Comparison of ENCODE assay signal across 2 cellular contexts in the genomic region with DNA sequence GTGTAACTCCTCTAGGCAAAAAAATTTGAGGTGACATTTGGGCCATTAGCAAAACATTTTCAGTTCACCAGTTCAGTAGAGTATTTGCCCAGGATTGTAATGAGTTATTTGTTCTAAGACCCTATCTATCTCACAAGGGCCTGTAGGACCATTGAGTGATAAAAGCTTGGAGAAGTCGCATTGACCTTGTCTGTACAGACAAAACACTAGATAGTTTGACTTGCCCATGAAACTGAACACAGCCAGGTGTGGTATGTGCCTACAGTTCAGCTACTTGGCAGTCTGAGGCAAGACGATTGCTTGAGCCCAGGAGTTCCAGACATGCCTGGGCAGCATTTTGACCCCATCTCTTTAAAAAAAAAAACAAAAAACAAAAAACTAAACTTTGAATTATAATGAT.
A peak's percentile ranks its signal among the peaks of the same experiment; 100 is the strongest.
TF ChIP-seq lines count a peak whose summit lies in the region.

No MANE protein-coding gene starts in this region.

TF ChIP-seq in IMR-90, 13 proteins besides CTCF, POLR2A, EP300 and RAD21:
- TF ChIP-seq NFE2L2 (IDR thresholded peaks at IDR 0.05; ENCODE audit: low read depth, low read length) (no peak), RCOR1 (IDR thresholded peaks at IDR 0.05; ENCODE audit: insufficient replicate concordance, low read length) (no peak), ELK1 (IDR thresholded peaks at IDR 0.05; ENCODE audit: borderline replicate concordance, low read depth, low read length) (no peak), CEBPB (IDR thresholded peaks at IDR 0.05; ENCODE audit: low read depth, low read length) (no peak), SMC3 (IDR thresholded peaks at IDR 0.05; ENCODE audit: low read depth, low read length) (no peak), MXI1 (IDR thresholded peaks at IDR 0.05; ENCODE audit: borderline replicate concordance, low read depth, low read length) (no peak), FOS (IDR thresholded peaks at IDR 0.05; ENCODE audit: low read depth, low read length) (no peak)
- TF ChIP-seq, protein P1, sequence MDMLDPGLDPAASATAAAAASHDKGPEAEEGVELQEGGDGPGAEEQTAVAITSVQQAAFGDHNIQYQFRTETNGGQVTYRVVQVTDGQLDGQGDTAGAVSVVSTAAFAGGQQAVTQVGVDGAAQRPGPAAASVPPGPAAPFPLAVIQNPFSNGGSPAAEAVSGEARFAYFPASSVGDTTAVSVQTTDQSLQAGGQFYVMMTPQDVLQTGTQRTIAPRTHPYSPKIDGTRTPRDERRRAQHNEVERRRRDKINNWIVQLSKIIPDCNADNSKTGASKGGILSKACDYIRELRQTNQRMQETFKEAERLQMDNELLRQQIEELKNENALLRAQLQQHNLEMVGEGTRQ (IDR thresholded peaks at IDR 0.05; ENCODE audit: low read depth, low read length), result no peak

TF ChIP-seq in K562, 482 proteins besides CTCF, POLR2A, EP300 and RAD21:
- TF ChIP-seq E4F1 (CRISPR knock-in tag; IDR thresholded peaks at IDR 0.05; ENCODE audit: borderline replicate concordance) (no peak), POLR2B (IDR thresholded peaks at IDR 0.05; ENCODE audit: low read depth, partially characterized antibody) (peak; percentile 41), GABPB2 (CRISPR knock-in tag; conservative IDR thresholded peaks at IDR 0.05) (no peak), MYNN (IDR thresholded peaks at IDR 0.05) (0 out of 2 replicates have a peak, but pooled peaks have one; percentile 22), MYNN (CRISPR knock-in tag; IDR thresholded peaks at IDR 0.05) (no peak), TCFL5 (CRISPR knock-in tag; conservative IDR thresholded peaks at IDR 0.05) (no peak)
